ENCODE assay signal across 20 cellular contexts in genomic region chr6:169236545-169236944, GRCh38. TPM values are rescaled to one million over a fixed set of nuclear protein-coding genes. Genes with fewer than 3 reads are reported as not detected.
DNase-seq lines count a peak whose midpoint lies in the region; ATAC-seq, FAIRE-seq and TF ChIP-seq lines count a peak whose summit lies in the region.
"Had no signal": no experiment of that assay in that cellular context is flagged by ENCODE, and none has a peak within 500 bp of the region (broad histone marks: within the 10 kb centered on the region; RNA-seq: fewer than 3 reads in every experiment).

No MANE protein-coding gene starts in this region.

- H2BK5ac ChIP-seq in H1 (ENCODE audit: low read depth, low read length) = no peak overlapping the region

- no peaks in the 10 kb centered on the region for H3K4me1 Mint-ChIP-seq in stimulated activated memory B cell treated with anti-CD40 and anti-IgM and Interleukin-4, amounts not matched to agents 10 μg/mL and 1 μg/mL and 100 μg/mL, for 72 hours
- H3K4me1 Mint-ChIP-seq: CD4-positive, CD25-positive, alpha-beta regulatory T cell; GM23338 had no signal

- peaks cover 0 to 5% of the 10 kb centered on the region in 2 experiments for H4K20me1 ChIP-seq in H1 (replicated peaks in 1 of 2; ENCODE audit: control insufficient read depth in 1 of 2, insufficient read depth in 2 of 2, low read length in 2 of 2)

- no peak overlapping the region for H3K23ac ChIP-seq in H1 (ENCODE audit: insufficient read length)

- H3K9me3 ChIP-seq in H1 (ENCODE audit: insufficient read depth in 2 of 2, low read depth in 1 of 2, low read length in 1 of 2) (no peaks in the 10 kb centered on the region), ovary (no peaks in the 10 kb centered on the region), vagina (no peaks in the 10 kb centered on the region)
- H3K9me3 ChIP-seq: HAP-1 had no signal

- no peak overlapping the region for H3K4me2 ChIP-seq in H1 (ENCODE audit: insufficient read depth in 1 of 2, low read depth in 2 of 2, low read length in 2 of 2)
- H3K4me2 ChIP-seq: GM23338 had no signal

- H3K79me2 ChIP-seq in H1 (ENCODE audit: control insufficient read depth in 1 of 2, insufficient read depth in 2 of 2, low read length in 2 of 2) = no peaks in the 10 kb centered on the region

- no peak overlapping the region for H3K9ac ChIP-seq in H1 (replicated peaks in 1 of 4; ENCODE audit: extremely low read depth in 1 of 4, low read depth in 3 of 4, low read length in 3 of 4)

- no peak overlapping the region for H2BK120ac ChIP-seq in H1 (replicated peaks; ENCODE audit: low read depth, low read length)

- TF ChIP-seq POLR2A in H1 (IDR thresholded peaks at IDR 0.05; ENCODE audit: control extremely low read depth in 1 of 2, low read depth in 2 of 2, low read length in 2 of 2) = no peak
- no peak for TF ChIP-seq POLR2A in ovary (IDR thresholded peaks at IDR 0.05)
- no peak for TF ChIP-seq POLR2A in vagina (IDR thresholded peaks at IDR 0.05)

- WGBS in H1 (ENCODE audit: extremely low coverage in 1 of 2, insufficient coverage in 1 of 2, insufficient read length in 1 of 2, insufficient replicate concordance in 2 of 2, low coverage in 1 of 2, low lambda C conversion rate in 2 of 2, missing lambda C conversion rate in 1 of 2), 2 experiments = 81 to 100% methylated on average over 6 to 8 of the region's 8 CpGs
- 90 to 97% (median 91%) methylated on average over 8 of the region's 8 CpGs for WGBS in ovary, 3 donors

- peaks cover 23% of the 10 kb centered on the region for H3K27me3 Mint-ChIP-seq in stimulated activated memory B cell treated with anti-CD40 and anti-IgM and Interleukin-4, amounts not matched to agents 10 μg/mL and 1 μg/mL and 100 μg/mL, for 72 hours
- H3K27me3 Mint-ChIP-seq: CD4-positive, CD25-positive, alpha-beta regulatory T cell had no signal

- no peak overlapping the region for H3K27ac ChIP-seq in H1 (ENCODE audit: low read depth, low read length)
- H3K27ac ChIP-seq in ovary = no peak overlapping the region
- H3K27ac ChIP-seq in vagina = peak overlapping the region; percentile 54

- no peak for ATAC-seq in omental fat pad (ENCODE audit: low FRiP score)
- ATAC-seq in stimulated activated memory B cell treated with anti-CD40 and anti-IgM and Interleukin-4, amounts not matched to agents 10 μg/mL and 1 μg/mL and 100 μg/mL, for 72 hours = no peak
- ATAC-seq: CD8-positive, alpha-beta T cell had no signal

- H2BK12ac ChIP-seq in H1 (ENCODE audit: low read depth, low read length) = no peak overlapping the region

- FAIRE-seq in H1 (lab: Jason Lieb, UNC) = no peak
- FAIRE-seq: D721Med, GM12891, GM18507, H54 had no signal

- DNase-seq in H1 (ENCODE audit: low read depth in 1 of 2, low spot score in 2 of 2) (no peak), omental fat pad (ENCODE audit: low spot score) (peak; percentile 9), ovary (peak in 3 of 5 donors; percentile 4 to 11 (median 6)), vagina (ENCODE audit: extremely low spot score in 2 of 2) (no peak), NCI-H345 treated with DMSO at 0.1 percent for 48 hours (lab: John Stamatoyannopoulos, UW; ENCODE audit: unreplicated experiment) (no peak), epidermal melanocyte (ENCODE audit: insufficient read length, low spot score) (no peak), DMS 273 (lab: John Stamatoyannopoulos, UW; ENCODE audit: unreplicated experiment) (no peak)
- DNase-seq: C1 segment of cervical spinal cord; CD4-positive, CD25-positive, alpha-beta regulatory T cell; CD8-positive, alpha-beta T cell; DMS79 treated with DMSO at 0.1 percent for 48 hours; GF-D8; HFFc6 had no signal

- no peak overlapping the region for H4K5ac ChIP-seq in H1 (ENCODE audit: insufficient read length, low read depth, low read length)

- no peak overlapping the region for H3K14ac ChIP-seq in H1 (ENCODE audit: insufficient read length)

- no peak overlapping the region for H4K91ac ChIP-seq in H1 (replicated peaks; ENCODE audit: insufficient read length, low read length)

- CTCF ChIA-PET in H1 (lab: Charles Lee; ENCODE audit: partially characterized antibody) = interaction anchor here (1.3 kb wide), 1 partner anchor 23 kb away, joined by 3 read pairs; no protein-coding TSS in a partner anchor

- H3K36me3 Mint-ChIP-seq in stimulated activated memory B cell treated with anti-CD40 and anti-IgM and Interleukin-4, amounts not matched to agents 10 μg/mL and 1 μg/mL and 100 μg/mL, for 72 hours = no peaks in the 10 kb centered on the region
- H3K36me3 Mint-ChIP-seq: CD4-positive, CD25-positive, alpha-beta regulatory T cell; CD8-positive, alpha-beta T cell had no signal

- H3K27ac Mint-ChIP-seq in stimulated activated memory B cell treated with anti-CD40 and anti-IgM and Interleukin-4, amounts not matched to agents 10 μg/mL and 1 μg/mL and 100 μg/mL, for 72 hours = no peak overlapping the region
- H3K27ac Mint-ChIP-seq: CD4-positive, CD25-positive, alpha-beta regulatory T cell; CD8-positive, alpha-beta T cell; GM23338; HFFc6 had no signal

- POLR2A ChIA-PET in H1 (lab: Charles Lee; ENCODE audit: partially characterized antibody) = interaction anchor here (0.8 to 1.5 kb wide), 2 partner anchors 9 to 14 kb away, joined by 3 to 5 read pairs; no protein-coding TSS in a partner anchor

- H4K8ac ChIP-seq in H1 (ENCODE audit: extremely low read depth, insufficient read depth, low read length) = no peak overlapping the region

- TF ChIP-seq RAD21 in H1 (IDR thresholded peaks at IDR 0.05 in 1 of 2, conservative IDR thresholded peaks at IDR 0.05 in 1 of 2; ENCODE audit: low read depth in 2 of 2, low read length in 2 of 2) = no peak

- no peak overlapping the region for H3K4me3 Mint-ChIP-seq in stimulated activated memory B cell treated with anti-CD40 and anti-IgM and Interleukin-4, amounts not matched to agents 10 μg/mL and 1 μg/mL and 100 μg/mL, for 72 hours
- H3K4me3 Mint-ChIP-seq: CD4-positive, CD25-positive, alpha-beta regulatory T cell; CD8-positive, alpha-beta T cell; GM23338; HFFc6 had no signal

- TF ChIP-seq CTCF in H1 (IDR thresholded peaks at IDR 0.05; ENCODE audit: control extremely low read depth in 1 of 3, insufficient read depth in 1 of 3, low read depth in 1 of 3, low read length in 3 of 3) = no peak
- no peak for TF ChIP-seq CTCF in omental fat pad (IDR thresholded peaks at IDR 0.05)
- TF ChIP-seq CTCF in ovary (IDR thresholded peaks at IDR 0.05) = no peak
- TF ChIP-seq CTCF in vagina (IDR thresholded peaks at IDR 0.05) = no peak

- H3K79me1 ChIP-seq in H1 (ENCODE audit: low read depth, low read length) = no peaks in the 10 kb centered on the region

- H3K36me3 ChIP-seq in H1 (ENCODE audit: control insufficient read depth in 2 of 4, insufficient read depth in 4 of 4, low read length in 3 of 4) (peaks cover 0 to 20% (median 0%) of the 10 kb centered on the region in 4 experiments; a peak in 3 of 8 replicates), ovary (peaks cover 2% of the 10 kb centered on the region), vagina (peaks cover 0 to 60% of the 10 kb centered on the region in 2 donors)
- H3K36me3 ChIP-seq: HAP-1 had no signal

- H2AFZ ChIP-seq in H1 (ENCODE audit: low read length) = no peak overlapping the region
- H2AFZ ChIP-seq: GM23338 had no signal

- H3K18ac ChIP-seq in H1 (ENCODE audit: extremely low read depth, low read length) = no peak overlapping the region

- no peak overlapping the region for H2BK20ac ChIP-seq in H1 (ENCODE audit: low read length)

- intact Hi-C loops in ovary (cut with DNase I) = loop anchor here in 1 of 4 donors (10.0 kb wide), 1 partner anchor 488 kb away; the partner anchor contains the start of gene PHF10
- intact Hi-C loops in vagina (cut with DNase I) = no loop called here

- H2AK5ac ChIP-seq in H1 (ENCODE audit: low read depth, low read length) = no peak overlapping the region

- H3K23me2 ChIP-seq in H1 (ENCODE audit: low read depth, low read length) = peaks cover 21% of the 10 kb centered on the region; the same call in 1 of the 2 replicates

- H3K27me3 ChIP-seq in H1 (replicated peaks in 1 of 4; ENCODE audit: control insufficient read depth in 3 of 4, extremely low read depth in 1 of 4, insufficient read depth in 3 of 4, low read length in 3 of 4) (no peaks in the 10 kb centered on the region), ovary (no peaks in the 10 kb centered on the region), vagina (no peaks in the 10 kb centered on the region)

- TF ChIP-seq EP300 in H1 (IDR thresholded peaks at IDR 0.05; ENCODE audit: borderline replicate concordance in 1 of 2, low read depth in 2 of 2, low read length in 2 of 2) (no peak), ovary (IDR thresholded peaks at IDR 0.05) (no peak)

- peaks cover 27% of the 10 kb centered on the region for H3K9me3 Mint-ChIP-seq in stimulated activated memory B cell treated with anti-CD40 and anti-IgM and Interleukin-4, amounts not matched to agents 10 μg/mL and 1 μg/mL and 100 μg/mL, for 72 hours
- H3K9me3 Mint-ChIP-seq: CD8-positive, alpha-beta T cell had no signal

- no peak overlapping the region for H2BK15ac ChIP-seq in H1 (ENCODE audit: low read length)

- no peak overlapping the region for H3K4me3 ChIP-seq in H1 (ENCODE audit: extremely low read depth in 1 of 4, insufficient read depth in 2 of 4, low read depth in 3 of 4, low read length in 4 of 4)
- H3K4me3 ChIP-seq in ovary = no peak overlapping the region
- H3K4me3 ChIP-seq in vagina = no peak overlapping the region
- H3K4me3 ChIP-seq: GM23338, HAP-1 had no signal

- H3K4ac ChIP-seq in H1 (replicated peaks; ENCODE audit: insufficient read length, low read depth, low read length) = no peak overlapping the region

- no peak overlapping the region for H3K56ac ChIP-seq in H1 (replicated peaks; ENCODE audit: insufficient read length, low read depth, low read length)

- H3K4me1 ChIP-seq in H1 (replicated peaks in 1 of 4; ENCODE audit: control insufficient read depth in 3 of 4, insufficient read depth in 4 of 4, low read length in 3 of 4) (no peaks in the 10 kb centered on the region; a peak in 1 of 7 replicates), ovary (ENCODE audit: insufficient read depth) (peaks cover 2% of the 10 kb centered on the region), vagina (no peaks in the 10 kb centered on the region)
- H3K4me1 ChIP-seq: HAP-1 had no signal

TF ChIP-seq in H1, 55 proteins besides CTCF, POLR2A, EP300 and RAD21:
- TF ChIP-seq NRF1 (IDR thresholded peaks at IDR 0.05; ENCODE audit: low read depth, low read length) = no peak
- peak; percentile 98 for TF ChIP-seq ASH2L (IDR thresholded peaks at IDR 0.05; ENCODE audit: low read length)

RNA-seq across cellular contexts. Expression of gene THBS2, which starts 17.1 kb away (rescaled TPM):
- 22.5 and 23.3 TPM in 2 replicates for total RNA-seq in H1 (2021; fragmentation: NEBNext Ultra II Directional; extraction: Animal tissue kit (Norgen Biotek cat#: 25700))
- polyA plus RNA-seq in H1 (2011; rRNA removed) (11.0 and 14.5 TPM in 2 replicates), ovary (10 to 100 TPM; 26.5 to 65.3 TPM)
- 13.2 TPM for polyA plus RNA-seq in H1 (2011; cell fraction: cytosol; rRNA removed)
- polyA plus RNA-seq in H1 (2011; cell fraction: nucleus; rRNA removed) = 33.1 TPM
- polyA plus RNA-seq in H1 (2012, experiment 1 of 2) = 9.6 to 12.8 TPM (median 11.3 TPM) in 4 replicates
- polyA plus RNA-seq in H1 (2012, experiment 2 of 2) = 3.1 TPM
- polyA plus RNA-seq in H1 (2013, experiment 1 of 2) = 21.3 TPM
- 17.4 TPM for polyA plus RNA-seq in H1 (2013, experiment 2 of 2)
- 23.9 and 27.8 TPM in 2 replicates for polyA minus RNA-seq in H1 (2011; rRNA and poly(A)+ RNA removed)
- polyA minus RNA-seq in H1 (2011; cell fraction: cytosol; rRNA and poly(A)+ RNA removed) = 17.0 TPM
- 19.3 TPM for polyA minus RNA-seq in H1 (2011; cell fraction: nucleus; rRNA and poly(A)+ RNA removed)
- total RNA-seq in omental fat pad (100 to 1,000 TPM in 2 of 4 donors, 10 to 100 TPM in 2; 53.5 to 115 (median 93.8) TPM), ovary (100 to 1,000 TPM in 1 of 7 donors, 10 to 100 TPM in 6; 38.0 to 151 (median 72.8) TPM), vagina (86.4 TPM)
- total RNA-seq: CD4-positive, CD25-positive, alpha-beta regulatory T cell; CD8-positive, alpha-beta T cell had no signal

Comparison
In these comparisons a context has a peak if more than half of its experiments do, and no peak if none do; other contexts are left out.
1. DNase-seq: peak in omental fat pad (single experiment) and ovary (3 of 5); none in H1 (0 of 2), vagina (0 of 2), NCI-H345 treated with DMSO at 0.1 percent for 48 hours (single experiment), epidermal melanocyte (single experiment) and DMS 273 (single experiment).